In the genomic region with DNA sequence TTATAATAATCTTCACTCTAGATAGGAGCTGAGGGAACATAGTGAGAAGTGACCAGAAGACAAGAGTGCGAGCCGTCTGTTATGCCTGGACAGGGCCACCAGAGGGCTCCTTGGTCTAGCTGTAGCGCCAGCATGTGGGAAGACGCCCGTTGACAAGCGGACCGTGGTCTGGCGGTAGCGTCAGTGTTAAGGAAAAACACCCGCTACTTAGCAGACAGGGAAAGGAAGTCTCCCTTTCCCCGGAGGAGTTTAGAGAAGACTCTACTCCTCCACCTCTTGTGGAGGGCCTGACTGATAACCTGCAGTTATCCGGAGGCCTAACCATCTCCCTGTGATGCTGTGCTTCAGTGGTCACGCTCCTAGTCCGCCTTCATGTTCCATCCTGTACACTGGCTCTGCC, we compare ENCODE assay signal across 8 cellular contexts.
DNase-seq lines count a peak whose midpoint lies in the region; ATAC-seq and TF ChIP-seq lines count a peak whose summit lies in the region.
"Not testable (repeated sequence)": the region's sequence is repeated elsewhere in the genome, so short reads cannot be mapped to it uniquely, and the experiment has no call there.

No MANE protein-coding gene starts in this region.

- H3K9me3 Mint-ChIP-seq in activated T-cell treated with anti-CD3 and anti-CD28 coated beads, Interleukin-2, amount 50 U/mL, for 24 hours = not testable (repeated sequence)

- H3K36me3 ChIP-seq in right lobe of liver = not testable (repeated sequence)

- not testable (repeated sequence) for H3K4me1 Mint-ChIP-seq in activated T-cell treated with anti-CD3 and anti-CD28 coated beads, Interleukin-2, amount 50 U/mL, for 24 hours (ENCODE audit: low read depth)

- H3K4me1 ChIP-seq in right lobe of liver = not testable (repeated sequence)

- H3K27ac Mint-ChIP-seq in activated T-cell treated with anti-CD3 and anti-CD28 coated beads, Interleukin-2, amount 50 U/mL, for 24 hours = not testable (repeated sequence)

- not testable (repeated sequence) for TF ChIP-seq POLR2A in right lobe of liver (IDR thresholded peaks at IDR 0.05)

- peak; percentile 46 for DNase-seq in AG08396 (ENCODE audit: low spot score)
- DNase-seq in GM13977 (ENCODE audit: low spot score) = not testable (repeated sequence)
- DNase-seq in NAMALWA (ENCODE audit: low spot score) = peak; percentile 74
- peak; percentile 68 for DNase-seq in SHP77 treated with DMSO at 0.1 percent for 48 hours (lab: John Stamatoyannopoulos, UW)
- DNase-seq in activated T-cell treated with anti-CD3 and anti-CD28 coated beads, Interleukin-2, amount 50 U/mL, for 24 hours = peak; percentile 63
- peak; percentile 23 for DNase-seq in epithelial cell of proximal tubule (ENCODE audit: low read depth)
- peak; percentile 65 to 78 (median 74) for DNase-seq in right lobe of liver
- DNase-seq in stimulated activated CD4-positive, alpha-beta T cell treated with anti-CD3 and anti-CD28 coated beads, Interleukin-15, amount 100 ng/mL, for 24 hours = peak; percentile 74

- H3K27me3 Mint-ChIP-seq in activated T-cell treated with anti-CD3 and anti-CD28 coated beads, Interleukin-2, amount 50 U/mL, for 24 hours = peaks cover 17% of the 10 kb centered on the region

- H3K27me3 ChIP-seq in right lobe of liver = not testable (repeated sequence)

- H3K27ac ChIP-seq in right lobe of liver = not testable (repeated sequence)

- in situ Hi-C loops in GM13977 (cut with MboI; ENCODE audit: low pct_unique_long_range_greater_than_20kb, low sequenced_read_pairs, unreplicated experiment) = not testable (repeated sequence)

- ATAC-seq in right lobe of liver = peak; percentile 52 to 60 (median 55)

- not testable (repeated sequence) for H3K4me3 ChIP-seq in epithelial cell of proximal tubule (ENCODE audit: low read depth, low read length); right lobe of liver

- intact Hi-C loops in right lobe of liver (cut with DNase I) = not testable (repeated sequence)

- not testable (repeated sequence) for H3K4me3 Mint-ChIP-seq in activated T-cell treated with anti-CD3 and anti-CD28 coated beads, Interleukin-2, amount 50 U/mL, for 24 hours

- H3K9me3 ChIP-seq in right lobe of liver = not testable (repeated sequence)

- H3K36me3 Mint-ChIP-seq in activated T-cell treated with anti-CD3 and anti-CD28 coated beads, Interleukin-2, amount 50 U/mL, for 24 hours (ENCODE audit: low read depth) = not testable (repeated sequence)

- TF ChIP-seq CTCF in GM13977 (IDR thresholded peaks at IDR 0.05; ENCODE audit: extremely low read depth, insufficient read depth, missing control alignments) = peak; percentile 94
- TF ChIP-seq CTCF in epithelial cell of proximal tubule (conservative IDR thresholded peaks at IDR 0.05; ENCODE audit: low read depth, low read length) = peak; percentile 91
- TF ChIP-seq CTCF in right lobe of liver (IDR thresholded peaks at IDR 0.05) = peak; percentile 58 to 81 (median 76)

- 5% methylated on average over 10 of the region's 14 CpGs for WGBS in right lobe of liver (ENCODE audit: insufficient coverage, low coverage, low lambda C conversion rate, missing lambda C conversion rate)
